9 cellular contexts compared by ENCODE assay signal in the genomic region with DNA sequence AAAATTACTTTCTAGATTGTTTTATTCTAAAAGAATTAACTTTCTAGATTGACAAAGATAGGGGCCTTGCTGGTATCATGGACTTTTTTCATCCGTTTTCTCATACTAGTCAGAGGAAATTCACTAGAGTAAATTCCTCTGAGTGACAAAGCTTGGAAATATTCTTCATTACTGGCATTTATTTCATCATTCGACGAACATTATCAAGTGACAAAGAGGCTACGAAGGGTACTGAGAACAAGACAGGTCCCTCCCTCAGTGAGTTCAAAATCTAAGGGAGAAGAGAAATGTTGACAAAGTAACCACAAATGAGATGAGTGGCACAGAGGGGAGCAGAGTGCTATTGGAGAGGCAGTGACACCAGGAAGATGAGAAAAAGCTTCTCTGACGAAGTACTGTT. TPM values are rescaled to one million over a fixed set of nuclear protein-coding genes. Genes with fewer than 3 reads are reported as not detected.
A peak's percentile ranks its signal among the peaks of the same experiment; 100 is the strongest.
DNase-seq lines count a peak whose midpoint lies in the region; ATAC-seq and TF ChIP-seq lines count a peak whose summit lies in the region.
"Had no signal": no experiment of that assay in that cellular context is flagged by ENCODE, and none has a peak within 500 bp of the region (broad histone marks: within the 10 kb centered on the region; RNA-seq: fewer than 3 reads in every experiment).

No MANE protein-coding gene starts in this region.

- H3K27me3 ChIP-seq in adipocyte (replicated peaks; ENCODE audit: control insufficient read depth, insufficient read depth, low read length): no peaks in the 10 kb centered on the region

- no peaks in the 10 kb centered on the region for H3K36me3 ChIP-seq in adipocyte (ENCODE audit: control insufficient read depth, insufficient read depth, low read length, severe bottlenecking)

- peaks cover 38% of the 10 kb centered on the region for H3K4me1 ChIP-seq in adipocyte (ENCODE audit: control insufficient read depth, insufficient read depth, low read length)

- H3K9me3 ChIP-seq in adipocyte (ENCODE audit: control insufficient read depth, low read length): no peaks in the 10 kb centered on the region

- H3K9ac ChIP-seq in adipocyte (ENCODE audit: low read length): peak overlapping the region; percentile 3

- ATAC-seq in GM18519 (IDR thresholded peaks at IDR 0.05; ENCODE audit: low FRiP score, unreplicated experiment) (no peak), HG03039 (IDR thresholded peaks at IDR 0.05; ENCODE audit: unreplicated experiment) (no peak)

- TF ChIP-seq CTCF in AG10803 (conservative IDR thresholded peaks at IDR 0.05; ENCODE audit: low read length): no peak

- DNase-seq in AG10803 (ENCODE audit: low read depth) (peak; percentile 80), HK-2 (ENCODE audit: unreplicated experiment) (peak; percentile 31), adipocyte (ENCODE audit: low read depth) (peak; percentile 40), myocyte (ENCODE audit: low read depth) (peak; percentile 55), NCI-H1930 (lab: John Stamatoyannopoulos, UW) (no peak), OCI-M1 (lab: John Stamatoyannopoulos, UW) (no peak)
- DNase-seq: NCI-H1436 treated with DMSO at 0.1 percent for 48 hours had no signal

- no peak overlapping the region for H3K4me3 ChIP-seq in AG10803 (ENCODE audit: low read length)
- H3K4me3 ChIP-seq in adipocyte (ENCODE audit: low read length): no peak overlapping the region

RNA-seq across cellular contexts. Expression of gene EPG5, which starts 4.3 kb away (rescaled TPM):
- total RNA-seq in myocyte: 31.8 and 33.3 TPM in 2 replicates
- 22.3 TPM for polyA plus RNA-seq in myocyte (2012)

Comparison
In these comparisons a context has a peak if more than half of its experiments do, and no peak if none do; other contexts are left out.
1. DNase-seq: peak in AG10803 (single experiment), HK-2 (single experiment), adipocyte (single experiment) and myocyte (single experiment); none in NCI-H1930 (0 of 2) and OCI-M1 (single experiment).